In genomic region chr11:78194490-78194889, GRCh38 we compare ENCODE assay signal across 1 cellular context.
TF ChIP-seq lines count a peak whose summit lies in the region.

No MANE protein-coding gene starts in this region.

TF ChIP-seq in K562, 482 proteins besides CTCF, POLR2A, EP300 and RAD21:
- TF ChIP-seq GTF2B (IDR thresholded peaks at IDR 0.05; ENCODE audit: extremely low read depth, insufficient read length) (no peak), RREB1 (CRISPR knock-in tag; IDR thresholded peaks at IDR 0.05) (no peak), ZKSCAN1 (IDR thresholded peaks at IDR 0.05; ENCODE audit: low read depth, low read length) (no peak), ZNF449 (CRISPR knock-in tag; IDR thresholded peaks at IDR 0.05) (no peak), HDAC6 (IDR thresholded peaks at IDR 0.05; ENCODE audit: low read depth, low read length) (no peak), DDX20 (tag; IDR thresholded peaks at IDR 0.05; ENCODE audit: low read depth) (no peak), ZFX (CRISPR knock-in tag; IDR thresholded peaks at IDR 0.05) (no peak), CBX2 (IDR thresholded peaks at IDR 0.05; ENCODE audit: insufficient read depth, low read length, poor library complexity, severe bottlenecking) (no peak), CTCFL (IDR thresholded peaks at IDR 0.05; ENCODE audit: borderline replicate concordance, insufficient read depth, low read depth, low read length, poor library complexity, severe bottlenecking) (no peak), TGIF2 (CRISPR knock-in tag; IDR thresholded peaks at IDR 0.05) (no peak), ZNF121 (CRISPR knock-in tag; conservative IDR thresholded peaks at IDR 0.05) (no peak), SAFB2 (IDR thresholded peaks at IDR 0.05; ENCODE audit: borderline replicate concordance, low read depth, low read length, severe bottlenecking) (no peak), ZNF589 (CRISPR knock-in tag; IDR thresholded peaks at IDR 0.05; ENCODE audit: low read depth) (no peak), HMG20B (CRISPR knock-in tag; IDR thresholded peaks at IDR 0.05) (no peak), ZNF639 (CRISPR knock-in tag; conservative IDR thresholded peaks at IDR 0.05 in 1 of 2, IDR thresholded peaks at IDR 0.05 in 1 of 2) (no peak), RFX1 (IDR thresholded peaks at IDR 0.05) (no peak), NELFE (IDR thresholded peaks at IDR 0.05; ENCODE audit: insufficient read depth, insufficient read length) (no peak), CHAMP1 (IDR thresholded peaks at IDR 0.05) (no peak), ZNF76 (CRISPR knock-in tag; IDR thresholded peaks at IDR 0.05; ENCODE audit: borderline replicate concordance) (no peak)
